8 cellular contexts compared by ENCODE assay signal in genomic region chr11:124746621-124747243, GRCh38. TPM values are rescaled to one million over a fixed set of nuclear protein-coding genes. Genes with fewer than 3 reads are reported as not detected.
DNase-seq lines count a peak whose midpoint lies in the region; ATAC-seq, FAIRE-seq and TF ChIP-seq lines count a peak whose summit lies in the region.

No MANE protein-coding gene starts in this region.

- peak; percentile 60 for TF ChIP-seq CTCF in epithelial cell of esophagus (IDR thresholded peaks at IDR 0.05; ENCODE audit: insufficient read depth, low read depth, low read length, missing control alignments)

- peaks cover 5% of the 10 kb centered on the region for H3K27me3 Mint-ChIP-seq in stimulated activated memory B cell treated with anti-CD40 and anti-IgM and Interleukin-4, amounts not matched to agents 10 μg/mL and 1 μg/mL and 100 μg/mL, for 72 hours

- no peaks in the 10 kb centered on the region for H3K9me3 Mint-ChIP-seq in stimulated activated memory B cell treated with anti-CD40 and anti-IgM and Interleukin-4, amounts not matched to agents 10 μg/mL and 1 μg/mL and 100 μg/mL, for 72 hours

- peak overlapping the region; percentile 65 for H3K4me3 ChIP-seq in epithelial cell of esophagus (ENCODE audit: low read length)

- no peaks in the 10 kb centered on the region for H3K36me3 Mint-ChIP-seq in stimulated activated memory B cell treated with anti-CD40 and anti-IgM and Interleukin-4, amounts not matched to agents 10 μg/mL and 1 μg/mL and 100 μg/mL, for 72 hours

- ATAC-seq in HG02852 (IDR thresholded peaks at IDR 0.05; ENCODE audit: unreplicated experiment) = peak; percentile 92
- ATAC-seq in stimulated activated memory B cell treated with anti-CD40 and anti-IgM and Interleukin-4, amounts not matched to agents 10 μg/mL and 1 μg/mL and 100 μg/mL, for 72 hours = peak; percentile 92

- DNase-seq in GM18507 (ENCODE audit: extremely low spot score, insufficient read length, low read depth) (peak; percentile 86), NCI-H2171 (lab: John Stamatoyannopoulos, UW) (peak; percentile 18), epithelial cell of esophagus (ENCODE audit: low read depth) (peak; percentile 84), myocyte (ENCODE audit: low read depth) (peak; percentile 47), NCI-H82 (lab: John Stamatoyannopoulos, UW) (no peak)
- peak; percentile 90 for DNase-seq in activated CD8-positive, alpha-beta memory T cell treated with anti-CD3 and anti-CD28 coated beads for 24 hours

- H3K4me3 Mint-ChIP-seq in stimulated activated memory B cell treated with anti-CD40 and anti-IgM and Interleukin-4, amounts not matched to agents 10 μg/mL and 1 μg/mL and 100 μg/mL, for 72 hours = peak overlapping the region; percentile 93

- peak; percentile 92 for FAIRE-seq in GM18507 (lab: Jason Lieb, UNC)

- peaks cover 34% of the 10 kb centered on the region for H3K4me1 Mint-ChIP-seq in stimulated activated memory B cell treated with anti-CD40 and anti-IgM and Interleukin-4, amounts not matched to agents 10 μg/mL and 1 μg/mL and 100 μg/mL, for 72 hours

- H3K27ac Mint-ChIP-seq in stimulated activated memory B cell treated with anti-CD40 and anti-IgM and Interleukin-4, amounts not matched to agents 10 μg/mL and 1 μg/mL and 100 μg/mL, for 72 hours = peak overlapping the region; percentile 91

RNA-seq across cellular contexts. Expression of gene VSIG2, which starts 5.3 kb away (rescaled TPM):
- not detected in 2 replicates for total RNA-seq in myocyte
- not detected for polyA plus RNA-seq in myocyte (2012)

RNA-seq across cellular contexts. Expression of gene NRGN, which starts 7.0 kb away (rescaled TPM):
- total RNA-seq in myocyte = not detected in 2 replicates
- polyA plus RNA-seq in myocyte (2012) = 0.15 TPM

RNA-seq across cellular contexts. Expression of gene ESAM, which starts 15.4 kb away (rescaled TPM):
- 0.08 and 0.26 TPM in 2 replicates for total RNA-seq in myocyte
- 0.47 TPM for polyA plus RNA-seq in myocyte (2012)

RNA-seq across cellular contexts. Expression of gene MSANTD2, which starts 53.5 kb away (rescaled TPM):
- 5.7 and 6.7 TPM in 2 replicates for total RNA-seq in myocyte
- polyA plus RNA-seq in myocyte (2012) = 4.2 TPM
